1 cellular context compared by ENCODE assay signal in genomic region chr16:67846320-67847063, GRCh38.
TF ChIP-seq lines count a peak whose summit lies in the region.

NUTF2 (plus strand) TSS chr16:67846933; CDS start chr16:67865131, 18,198 bp downstream.

TF ChIP-seq in K562, 482 proteins besides CTCF, POLR2A, EP300 and RAD21 (continued from another document and continues in another):
- no peak for TF ChIP-seq MCM3 (IDR thresholded peaks at IDR 0.05)
- peak; percentile 99 for TF ChIP-seq TFAP4 (CRISPR knock-in tag; IDR thresholded peaks at IDR 0.05; ENCODE audit: borderline replicate concordance)
- peak; percentile 64 for TF ChIP-seq PHF8 (IDR thresholded peaks at IDR 0.05; ENCODE audit: borderline replicate concordance, low read length)
- TF ChIP-seq PURB (CRISPR knock-in tag; IDR thresholded peaks at IDR 0.05; ENCODE audit: low read depth): no peak
- TF ChIP-seq GTF2E2 (tag; IDR thresholded peaks at IDR 0.05): no peak
- no peak for TF ChIP-seq HMGXB4 (CRISPR knock-in tag; IDR thresholded peaks at IDR 0.05)
- no peak for TF ChIP-seq THRA (IDR thresholded peaks at IDR 0.05)
- TF ChIP-seq ZNF551 (CRISPR knock-in tag; IDR thresholded peaks at IDR 0.05): no peak
- TF ChIP-seq ZBED1 (IDR thresholded peaks at IDR 0.05): peak; percentile 47; the same call in 1 of the 2 replicates
- no peak for TF ChIP-seq SP2 (IDR thresholded peaks at IDR 0.05; ENCODE audit: extremely low read depth, low read depth, low read length, poor library complexity, severe bottlenecking)
- no peak for TF ChIP-seq ZBTB2 (IDR thresholded peaks at IDR 0.05)
- TF ChIP-seq ZNF589 (CRISPR knock-in tag; IDR thresholded peaks at IDR 0.05; ENCODE audit: low read depth): no peak
- peak in 1 of 2 experiments; percentile 77; a peak in 3 of 4 replicates for TF ChIP-seq NONO (IDR thresholded peaks at IDR 0.05; ENCODE audit: low read depth in 2 of 2, low read length in 1 of 2)
- TF ChIP-seq MEF2D (tag; conservative IDR thresholded peaks at IDR 0.05; ENCODE audit: low read depth): no peak
- TF ChIP-seq MIER1 (IDR thresholded peaks at IDR 0.05; ENCODE audit: low read depth): no peak
- TF ChIP-seq PCBP2 (IDR thresholded peaks at IDR 0.05; ENCODE audit: low read depth, low read length, poor library complexity, severe bottlenecking): peak; percentile 41
- peak; percentile 40 for TF ChIP-seq RBM25 (IDR thresholded peaks at IDR 0.05; ENCODE audit: low read depth, low read length, severe bottlenecking)
- TF ChIP-seq TAF1 (IDR thresholded peaks at IDR 0.05; ENCODE audit: control insufficient read depth, extremely low read depth, insufficient read depth, low read length, severe bottlenecking): peak; percentile 60
- TF ChIP-seq ZEB2 (IDR thresholded peaks at IDR 0.05): no peak
- TF ChIP-seq RREB1 (CRISPR knock-in tag; IDR thresholded peaks at IDR 0.05): no peak
- no peak for TF ChIP-seq ATF1 (CRISPR knock-in tag; IDR thresholded peaks at IDR 0.05)
- peak; percentile 85 for TF ChIP-seq ATF1 (tag; IDR thresholded peaks at IDR 0.05)
- no peak for TF ChIP-seq HDAC8 (tag; IDR thresholded peaks at IDR 0.05)
- no peak for TF ChIP-seq HNRNPUL1 (IDR thresholded peaks at IDR 0.05; ENCODE audit: low read length)
- TF ChIP-seq MNT (conservative IDR thresholded peaks at IDR 0.05): peak; percentile 85 to 93
- no peak for TF ChIP-seq MITF (IDR thresholded peaks at IDR 0.05)
- no peak for TF ChIP-seq ZNF780A (CRISPR knock-in tag; IDR thresholded peaks at IDR 0.05)
- no peak for TF ChIP-seq ZNF436 (CRISPR knock-in tag; IDR thresholded peaks at IDR 0.05)
- TF ChIP-seq NKRF (IDR thresholded peaks at IDR 0.05; ENCODE audit: borderline replicate concordance): no peak
- no peak for TF ChIP-seq ZFP36 (IDR thresholded peaks at IDR 0.05; ENCODE audit: low read depth, low read length, partially characterized antibody)
- no peak for TF ChIP-seq IRF9 (tag; IDR thresholded peaks at IDR 0.05)
- no peak; the same call in 1 of the 2 replicates for TF ChIP-seq FOXJ2 (tag; IDR thresholded peaks at IDR 0.05)
- TF ChIP-seq ZNF740 (CRISPR knock-in tag; IDR thresholded peaks at IDR 0.05): peak; percentile 99
- TF ChIP-seq ZNF740 (tag; IDR thresholded peaks at IDR 0.05): peak in 1 of 2 experiments; percentile 94; a peak in 2 of 4 replicates
- TF ChIP-seq SAP30 (IDR thresholded peaks at IDR 0.05; ENCODE audit: borderline replicate concordance, insufficient read depth, low read depth, low read length, poor library complexity, severe bottlenecking): no peak
- TF ChIP-seq ZNF79 (CRISPR knock-in tag; IDR thresholded peaks at IDR 0.05; ENCODE audit: low read depth): no peak
- TF ChIP-seq CCNT2 (IDR thresholded peaks at IDR 0.05; ENCODE audit: borderline replicate concordance, extremely low read depth, insufficient read length, low read depth, low read length): peak; percentile 70
- TF ChIP-seq TAF7 (tag; IDR thresholded peaks at IDR 0.05): no peak
- TF ChIP-seq THAP7 (CRISPR knock-in tag; IDR thresholded peaks at IDR 0.05): no peak
- TF ChIP-seq ILK (tag; IDR thresholded peaks at IDR 0.05; ENCODE audit: borderline replicate concordance, low read depth): no peak
- no peak for TF ChIP-seq EHMT2 (IDR thresholded peaks at IDR 0.05)
- no peak for TF ChIP-seq ZNF212 (CRISPR knock-in tag; IDR thresholded peaks at IDR 0.05)
- no peak for TF ChIP-seq ZNF140 (CRISPR knock-in tag; IDR thresholded peaks at IDR 0.05)
- TF ChIP-seq STAT5B (CRISPR knock-in tag; IDR thresholded peaks at IDR 0.05): no peak
- TF ChIP-seq ZNF584 (CRISPR knock-in tag; IDR thresholded peaks at IDR 0.05; ENCODE audit: low read depth): no peak
- TF ChIP-seq NFIX (CRISPR knock-in tag; IDR thresholded peaks at IDR 0.05; ENCODE audit: low read depth): no peak
- TF ChIP-seq CSDE1 (IDR thresholded peaks at IDR 0.05): no peak
